Comparison of ENCODE assay signal across 17 cellular contexts in genomic region chr17:80594666-80595269, GRCh38. TPM values are rescaled to one million over a fixed set of nuclear protein-coding genes. Genes with fewer than 3 reads are reported as not detected.
DNase-seq lines count a peak whose midpoint lies in the region; ATAC-seq and TF ChIP-seq lines count a peak whose summit lies in the region.
"Had no signal": no experiment of that assay in that cellular context is flagged by ENCODE, and none has a peak within 500 bp of the region (broad histone marks: within the 10 kb centered on the region; RNA-seq: fewer than 3 reads in every experiment).

No MANE protein-coding gene starts in this region.

- H3K9me3 Mint-ChIP-seq in stimulated activated naive CD8-positive, alpha-beta T cell treated with anti-CD3 and anti-CD28 coated beads, Interleukin-15, Interleukin-2, amounts not matched to agents 100 ng/mL and 50 ng/mL, for 24 hours = no peaks in the 10 kb centered on the region
- no peaks in the 10 kb centered on the region for H3K9me3 Mint-ChIP-seq in type B pancreatic cell

- H3K27ac ChIP-seq in body of pancreas = no peak overlapping the region
- H3K27ac ChIP-seq: adrenal gland, cardiac muscle cell, esophagus muscularis mucosa, heart right ventricle, SK-N-MC had no signal

- no peaks in the 10 kb centered on the region for H3K36me3 Mint-ChIP-seq in stimulated activated naive CD8-positive, alpha-beta T cell treated with anti-CD3 and anti-CD28 coated beads, Interleukin-15, Interleukin-2, amounts not matched to agents 100 ng/mL and 50 ng/mL, for 24 hours (ENCODE audit: low read depth)
- peaks cover 3% of the 10 kb centered on the region for H3K36me3 Mint-ChIP-seq in type B pancreatic cell

- TF ChIP-seq CTCF in fibroblast of mammary gland (conservative IDR thresholded peaks at IDR 0.05; ENCODE audit: control insufficient read depth, insufficient read depth, low read depth, low read length) (no peak), type B pancreatic cell (conservative IDR thresholded peaks at IDR 0.05) (no peak), body of pancreas (IDR thresholded peaks at IDR 0.05) (no peak)

- no peak for ATAC-seq in stimulated activated naive CD8-positive, alpha-beta T cell treated with anti-CD3 and anti-CD28 coated beads, Interleukin-15, Interleukin-2, amounts not matched to agents 100 U/mL and 50 U/mL, for 24 hours
- ATAC-seq in HG03520 (IDR thresholded peaks at IDR 0.05; ENCODE audit: unreplicated experiment) (no peak), body of pancreas (no peak)
- ATAC-seq: heart right ventricle, K562 had no signal

- peaks cover 9% of the 10 kb centered on the region for H3K4me1 ChIP-seq in body of pancreas

- intact Hi-C loops in body of pancreas (cut with DNase I) = no loop called here

- H3K27me3 Mint-ChIP-seq in stimulated activated naive CD8-positive, alpha-beta T cell treated with anti-CD3 and anti-CD28 coated beads, Interleukin-15, Interleukin-2, amounts not matched to agents 100 ng/mL and 50 ng/mL, for 24 hours = no peaks in the 10 kb centered on the region
- no peaks in the 10 kb centered on the region for H3K27me3 Mint-ChIP-seq in type B pancreatic cell

- WGBS in body of pancreas, 2 donors = 80 to 84% methylated on average over 3 of the region's 3 CpGs

- H3K4me1 Mint-ChIP-seq in stimulated activated naive CD8-positive, alpha-beta T cell treated with anti-CD3 and anti-CD28 coated beads, Interleukin-15, Interleukin-2, amounts not matched to agents 100 ng/mL and 50 ng/mL, for 24 hours (ENCODE audit: low read depth) = peaks cover 87% of the 10 kb centered on the region
- peaks cover 50% of the 10 kb centered on the region for H3K4me1 Mint-ChIP-seq in type B pancreatic cell (ENCODE audit: unreplicated experiment)

- H3K36me3 ChIP-seq in body of pancreas (replicated peaks in 1 of 2; ENCODE audit: insufficient read depth in 1 of 2, low read depth in 2 of 2) = no peaks in the 10 kb centered on the region
- H3K36me3 ChIP-seq: adrenal gland, cardiac muscle cell, esophagus muscularis mucosa, heart right ventricle had no signal

- H3K9me3 ChIP-seq in body of pancreas = no peaks in the 10 kb centered on the region
- H3K9me3 ChIP-seq: adrenal gland, esophagus muscularis mucosa, heart right ventricle had no signal

- TF ChIP-seq POLR2A in body of pancreas (IDR thresholded peaks at IDR 0.05) = no peak

- H3K4me3 Mint-ChIP-seq in stimulated activated naive CD8-positive, alpha-beta T cell treated with anti-CD3 and anti-CD28 coated beads, Interleukin-15, Interleukin-2, amounts not matched to agents 100 ng/mL and 50 ng/mL, for 24 hours = no peak overlapping the region
- H3K4me3 Mint-ChIP-seq in type B pancreatic cell = no peak overlapping the region

- DNase-seq in stimulated activated naive CD8-positive, alpha-beta T cell treated with anti-CD3 and anti-CD28 coated beads, Interleukin-15, Interleukin-2, amounts not matched to agents 100 U/mL and 50 U/mL, for 24 hours = no peak
- DNase-seq in NCI-H82 treated with DMSO at 0.1 percent for 48 hours (lab: John Stamatoyannopoulos, UW; ENCODE audit: unreplicated experiment) = peak; percentile 43
- DNase-seq in fibroblast of mammary gland (ENCODE audit: low read depth) = peak; percentile 27
- no peak for DNase-seq in type B pancreatic cell (ENCODE audit: extremely low spot score, unreplicated experiment)
- DNase-seq in foreskin melanocyte = no peak
- no peak for DNase-seq in body of pancreas
- DNase-seq: adrenal gland; COR-L47; heart right ventricle; NCI-H2081 treated with DMSO at 0.1 percent for 48 hours; stimulated activated CD4-positive, alpha-beta T cell treated with anti-CD3 and anti-CD28 coated beads, Interleukin-1b, Interleukin-23, amount 100 ng/mL, for 48 hours had no signal

- no peak overlapping the region for H3K4me3 ChIP-seq in fibroblast of mammary gland (ENCODE audit: control insufficient read depth, low read depth, low read length)
- no peak overlapping the region for H3K4me3 ChIP-seq in body of pancreas
- H3K4me3 ChIP-seq: adrenal gland, cardiac muscle cell, esophagus muscularis mucosa, heart right ventricle, K562, SK-N-MC had no signal

- peak overlapping the region; percentile 6 for H3K27ac Mint-ChIP-seq in stimulated activated naive CD8-positive, alpha-beta T cell treated with anti-CD3 and anti-CD28 coated beads, Interleukin-15, Interleukin-2, amounts not matched to agents 100 ng/mL and 50 ng/mL, for 24 hours
- peak overlapping the region; percentile 57 for H3K27ac Mint-ChIP-seq in type B pancreatic cell

- no peaks in the 10 kb centered on the region for H3K27me3 ChIP-seq in body of pancreas
- H3K27me3 ChIP-seq: adrenal gland, cardiac muscle cell, esophagus muscularis mucosa, heart right ventricle had no signal

RNA-seq across cellular contexts. Expression of gene RPTOR, which starts 50.1 kb away (rescaled TPM):
- total RNA-seq in type B pancreatic cell (ENCODE audit: low replicate concordance) (29.3 and 39.8 TPM in 2 replicates), body of pancreas (10 to 100 TPM; 22.3 to 34.3 TPM)

Comparison
In these comparisons a context has a peak if more than half of its experiments do, and no peak if none do; other contexts are left out.
1. DNase-seq: peak in NCI-H82 treated with DMSO at 0.1 percent for 48 hours (single experiment) and fibroblast of mammary gland (single experiment); none in stimulated activated naive CD8-positive, alpha-beta T cell treated with anti-CD3 and anti-CD28 coated beads, Interleukin-15, Interleukin-2, amounts not matched to agents 100 U/mL and 50 U/mL, for 24 hours (single experiment), type B pancreatic cell (single experiment), foreskin melanocyte (single experiment) and body of pancreas (0 of 4).